Comparison of ENCODE assay signal across 2 cellular contexts in the genomic region with DNA sequence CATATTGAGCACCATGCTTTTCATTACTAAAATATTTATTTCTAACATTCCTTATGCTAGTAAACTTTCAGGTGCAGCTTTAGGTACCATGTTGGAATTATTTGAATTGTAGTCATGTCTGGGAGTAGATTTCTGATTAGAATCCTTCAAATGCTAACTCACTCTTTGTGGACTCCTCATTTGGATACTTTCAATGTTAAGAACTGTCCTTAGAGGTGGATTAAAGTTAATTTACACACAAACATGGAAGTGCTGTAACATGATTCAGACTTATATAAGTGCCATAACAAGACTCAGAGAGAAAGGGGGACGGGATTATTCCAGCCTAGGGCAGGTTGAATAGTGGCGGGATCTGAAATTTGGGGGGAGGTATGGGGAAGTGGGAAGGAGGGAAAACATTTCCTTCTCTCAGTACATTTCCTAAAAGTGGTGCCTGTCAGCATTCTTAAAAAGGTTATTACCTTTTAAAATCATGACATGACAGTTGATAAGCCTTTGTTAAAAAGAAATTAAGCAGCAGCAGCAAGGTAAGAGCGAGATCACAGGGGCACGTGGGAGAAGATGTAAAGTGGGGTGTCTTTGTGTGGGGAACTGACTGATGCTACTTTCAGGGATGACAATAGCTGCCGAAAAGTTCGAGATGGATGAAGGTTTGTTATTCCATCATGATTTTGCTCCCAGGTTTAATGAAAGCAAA.
TF ChIP-seq lines count a peak whose summit lies in the region.

No MANE protein-coding gene starts in this region.

TF ChIP-seq in HEK293T, 16 proteins besides CTCF, POLR2A, EP300 and RAD21:
- TF ChIP-seq NFRKB (IDR thresholded peaks at IDR 0.05), result no peak
- 0 out of 2 replicates have a peak, but pooled peaks have one; percentile 2 for TF ChIP-seq ZNF384 (IDR thresholded peaks at IDR 0.05)
- peak; percentile 2; the same call in 1 of the 2 replicates for TF ChIP-seq L3MBTL2 (conservative IDR thresholded peaks at IDR 0.05)
- no peak for TF ChIP-seq ELF4 (IDR thresholded peaks at IDR 0.05)

TF ChIP-seq in HepG2, 621 proteins besides CTCF, POLR2A, EP300 and RAD21:
- TF ChIP-seq, protein P1, sequence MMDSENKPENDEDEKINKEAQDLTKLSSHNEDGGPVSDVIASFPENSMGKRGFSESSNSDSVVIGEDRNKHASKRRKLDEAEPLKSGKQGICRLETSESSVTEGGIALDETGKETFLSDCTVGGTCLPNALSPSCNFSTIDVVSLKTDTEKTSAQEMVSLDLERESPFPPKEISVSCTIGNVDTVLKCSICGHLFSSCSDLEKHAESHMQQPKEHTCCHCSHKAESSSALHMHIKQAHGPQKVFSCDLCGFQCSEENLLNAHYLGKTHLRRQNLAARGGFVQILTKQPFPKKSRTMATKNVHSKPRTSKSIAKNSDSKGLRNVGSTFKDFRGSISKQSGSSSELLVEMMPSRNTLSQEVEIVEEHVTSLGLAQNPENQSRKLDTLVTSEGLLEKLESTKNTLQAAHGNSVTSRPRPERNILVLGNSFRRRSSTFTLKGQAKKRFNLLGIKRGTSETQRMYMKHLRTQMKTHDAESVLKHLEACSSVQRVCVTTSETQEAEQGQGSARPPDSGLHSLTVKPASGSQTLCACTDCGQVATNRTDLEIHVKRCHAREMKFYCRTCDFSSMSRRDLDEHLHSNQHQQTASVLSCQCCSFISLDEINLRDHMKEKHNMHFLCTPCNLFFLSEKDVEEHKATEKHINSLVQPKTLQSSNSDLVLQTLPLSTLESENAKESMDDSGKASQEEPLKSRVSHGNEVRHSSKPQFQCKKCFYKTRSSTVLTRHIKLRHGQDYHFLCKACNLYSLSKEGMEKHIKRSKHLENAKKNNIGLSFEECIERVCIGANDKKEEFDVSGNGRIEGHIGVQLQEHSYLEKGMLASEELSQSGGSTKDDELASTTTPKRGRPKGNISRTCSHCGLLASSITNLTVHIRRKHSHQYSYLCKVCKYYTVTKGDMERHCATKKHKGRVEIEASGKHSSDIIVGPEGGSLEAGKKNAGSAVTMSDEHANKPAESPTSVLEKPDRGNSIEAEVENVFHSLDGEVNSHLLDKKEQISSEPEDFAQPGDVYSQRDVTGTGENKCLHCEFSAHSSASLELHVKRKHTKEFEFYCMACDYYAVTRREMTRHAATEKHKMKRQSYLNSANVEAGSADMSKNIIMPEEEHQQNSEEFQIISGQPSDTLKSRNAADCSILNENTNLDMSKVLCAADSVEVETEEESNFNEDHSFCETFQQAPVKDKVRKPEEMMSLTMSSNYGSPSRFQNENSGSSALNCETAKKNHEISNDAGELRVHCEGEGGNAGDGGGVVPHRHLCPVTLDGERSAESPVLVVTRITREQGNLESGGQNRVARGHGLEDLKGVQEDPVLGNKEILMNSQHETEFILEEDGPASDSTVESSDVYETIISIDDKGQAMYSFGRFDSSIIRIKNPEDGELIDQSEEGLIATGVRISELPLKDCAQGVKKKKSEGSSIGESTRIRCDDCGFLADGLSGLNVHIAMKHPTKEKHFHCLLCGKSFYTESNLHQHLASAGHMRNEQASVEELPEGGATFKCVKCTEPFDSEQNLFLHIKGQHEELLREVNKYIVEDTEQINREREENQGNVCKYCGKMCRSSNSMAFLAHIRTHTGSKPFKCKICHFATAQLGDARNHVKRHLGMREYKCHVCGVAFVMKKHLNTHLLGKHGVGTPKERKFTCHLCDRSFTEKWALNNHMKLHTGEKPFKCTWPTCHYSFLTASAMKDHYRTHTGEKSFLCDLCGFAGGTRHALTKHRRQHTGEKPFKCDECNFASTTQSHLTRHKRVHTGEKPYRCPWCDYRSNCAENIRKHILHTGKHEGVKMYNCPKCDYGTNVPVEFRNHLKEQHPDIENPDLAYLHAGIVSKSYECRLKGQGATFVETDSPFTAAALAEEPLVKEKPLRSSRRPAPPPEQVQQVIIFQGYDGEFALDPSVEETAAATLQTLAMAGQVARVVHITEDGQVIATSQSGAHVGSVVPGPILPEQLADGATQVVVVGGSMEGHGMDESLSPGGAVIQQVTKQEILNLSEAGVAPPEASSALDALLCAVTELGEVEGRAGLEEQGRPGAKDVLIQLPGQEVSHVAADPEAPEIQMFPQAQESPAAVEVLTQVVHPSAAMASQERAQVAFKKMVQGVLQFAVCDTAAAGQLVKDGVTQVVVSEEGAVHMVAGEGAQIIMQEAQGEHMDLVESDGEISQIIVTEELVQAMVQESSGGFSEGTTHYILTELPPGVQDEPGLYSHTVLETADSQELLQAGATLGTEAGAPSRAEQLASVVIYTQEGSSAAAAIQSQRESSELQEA (CRISPR knock-in tag; IDR thresholded peaks at IDR 0.05; ENCODE audit: not compliant biosample characterization), result no peak
- TF ChIP-seq HNRNPK (IDR thresholded peaks at IDR 0.05; ENCODE audit: low read depth, low read length, poor library complexity, severe bottlenecking) (peak; percentile 13), ZNF350 (CRISPR knock-in tag; IDR thresholded peaks at IDR 0.05; ENCODE audit: borderline replicate concordance, low read depth) (no peak), SMYD3 (CRISPR knock-in tag; IDR thresholded peaks at IDR 0.05) (no peak), MBD4 (IDR thresholded peaks at IDR 0.05; ENCODE audit: borderline replicate concordance, low read length) (no peak), ZNF235 (CRISPR knock-in tag; IDR thresholded peaks at IDR 0.05; ENCODE audit: borderline replicate concordance) (no peak), MBNL3 (CRISPR knock-in tag; conservative IDR thresholded peaks at IDR 0.05) (no peak), CEBPG (CRISPR knock-in tag; IDR thresholded peaks at IDR 0.05) (no peak)
- TF ChIP-seq, protein P2, sequence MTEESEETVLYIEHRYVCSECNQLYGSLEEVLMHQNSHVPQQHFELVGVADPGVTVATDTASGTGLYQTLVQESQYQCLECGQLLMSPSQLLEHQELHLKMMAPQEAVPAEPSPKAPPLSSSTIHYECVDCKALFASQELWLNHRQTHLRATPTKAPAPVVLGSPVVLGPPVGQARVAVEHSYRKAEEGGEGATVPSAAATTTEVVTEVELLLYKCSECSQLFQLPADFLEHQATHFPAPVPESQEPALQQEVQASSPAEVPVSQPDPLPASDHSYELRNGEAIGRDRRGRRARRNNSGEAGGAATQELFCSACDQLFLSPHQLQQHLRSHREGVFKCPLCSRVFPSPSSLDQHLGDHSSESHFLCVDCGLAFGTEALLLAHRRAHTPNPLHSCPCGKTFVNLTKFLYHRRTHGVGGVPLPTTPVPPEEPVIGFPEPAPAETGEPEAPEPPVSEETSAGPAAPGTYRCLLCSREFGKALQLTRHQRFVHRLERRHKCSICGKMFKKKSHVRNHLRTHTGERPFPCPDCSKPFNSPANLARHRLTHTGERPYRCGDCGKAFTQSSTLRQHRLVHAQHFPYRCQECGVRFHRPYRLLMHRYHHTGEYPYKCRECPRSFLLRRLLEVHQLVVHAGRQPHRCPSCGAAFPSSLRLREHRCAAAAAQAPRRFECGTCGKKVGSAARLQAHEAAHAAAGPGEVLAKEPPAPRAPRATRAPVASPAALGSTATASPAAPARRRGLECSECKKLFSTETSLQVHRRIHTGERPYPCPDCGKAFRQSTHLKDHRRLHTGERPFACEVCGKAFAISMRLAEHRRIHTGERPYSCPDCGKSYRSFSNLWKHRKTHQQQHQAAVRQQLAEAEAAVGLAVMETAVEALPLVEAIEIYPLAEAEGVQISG (CRISPR knock-in tag; IDR thresholded peaks at IDR 0.05), result no peak
